ENCODE assay signal across 8 cellular contexts in genomic region chr4:102503301-102503746, GRCh38. TPM values are rescaled to one million over a fixed set of nuclear protein-coding genes. Genes with fewer than 3 reads are reported as not detected.
DNase-seq lines count a peak whose midpoint lies in the region; ATAC-seq and TF ChIP-seq lines count a peak whose summit lies in the region.

No MANE protein-coding gene starts in this region.

- no peak overlapping the region for H3K27ac ChIP-seq in SK-N-MC
- H3K27ac ChIP-seq in tibial artery = peak overlapping the region in 1 of 2 donors; percentile 95

- in situ Hi-C loops in GM13976 (cut with MboI; ENCODE audit: low sequenced_read_pairs, unreplicated experiment) = no loop called here

- no peaks in the 10 kb centered on the region for H3K27me3 ChIP-seq in tibial artery

- H3K36me3 Mint-ChIP-seq in activated naive CD4-positive, alpha-beta T cell treated with anti-CD3 and anti-CD28 coated beads for 36 hours (ENCODE audit: low read depth) = peaks cover 27% of the 10 kb centered on the region

- no peaks in the 10 kb centered on the region for H3K9me3 ChIP-seq in SK-N-MC (ENCODE audit: low read depth, low read length)
- no peaks in the 10 kb centered on the region for H3K9me3 ChIP-seq in tibial artery

- peaks cover 0 to 54% (median 15%) of the 10 kb centered on the region in 4 donors for H3K4me1 ChIP-seq in tibial artery

- H3K4me3 Mint-ChIP-seq in activated naive CD4-positive, alpha-beta T cell treated with anti-CD3 and anti-CD28 coated beads for 36 hours = peak overlapping the region; percentile 96

- CTCF ChIA-PET in activated naive CD4-positive, alpha-beta T cell treated with anti-CD3 and anti-CD28 coated beads for 36 hours (lab: Charles Lee) = interaction anchor here (1.5 to 1.7 kb wide), 2 partner anchors 8 to 24 kb away, joined by 3 read pairs; no protein-coding TSS in a partner anchor

- ATAC-seq in GM18858 (IDR thresholded peaks at IDR 0.05; ENCODE audit: unreplicated experiment) (no peak), HG02938 (IDR thresholded peaks at IDR 0.05; ENCODE audit: unreplicated experiment) (no peak)

- intact Hi-C loops in activated naive CD4-positive, alpha-beta T cell treated with anti-CD3 and anti-CD28 coated beads for 36 hours (cut with micrococcal nuclease) = loop anchor here (1.0 to 2.0 kb wide), 9 partner anchors 9 to 365 kb away; partner anchors contain the start of genes CISD2 and MANBA
- intact Hi-C loops in tibial artery (cut with DNase I; ENCODE audit: low total_unique reads) = no loop called here

- TF ChIP-seq CTCF in foreskin fibroblast (IDR thresholded peaks at IDR 0.05; ENCODE audit: low read depth, low read length) = no peak
- no peak for TF ChIP-seq CTCF in tibial artery (IDR thresholded peaks at IDR 0.05)
- TF ChIP-seq CTCF in GM13976 (IDR thresholded peaks at IDR 0.05; ENCODE audit: borderline replicate concordance, control extremely low read depth, extremely low read depth, insufficient read depth, missing control alignments) = no peak

- peak overlapping the region; percentile 94 for H3K4me3 ChIP-seq in SK-N-MC
- H3K4me3 ChIP-seq in foreskin fibroblast (ENCODE audit: low read depth in 1 of 2, low read length in 2 of 2) = peak overlapping the region; percentile 14 to 91
- H3K4me3 ChIP-seq in tibial artery = peak overlapping the region; percentile 89 to 93

- H3K9ac ChIP-seq in SK-N-MC (ENCODE audit: insufficient read length) = no peak overlapping the region

- no peaks in the 10 kb centered on the region for H3K27me3 Mint-ChIP-seq in activated naive CD4-positive, alpha-beta T cell treated with anti-CD3 and anti-CD28 coated beads for 36 hours (ENCODE audit: low read depth)

- peaks cover 8% of the 10 kb centered on the region for H3K9me3 Mint-ChIP-seq in activated naive CD4-positive, alpha-beta T cell treated with anti-CD3 and anti-CD28 coated beads for 36 hours

- H3K4me1 Mint-ChIP-seq in activated naive CD4-positive, alpha-beta T cell treated with anti-CD3 and anti-CD28 coated beads for 36 hours (ENCODE audit: low read depth) = peaks cover 30% of the 10 kb centered on the region

- peak overlapping the region; percentile 96 for H3K27ac Mint-ChIP-seq in activated naive CD4-positive, alpha-beta T cell treated with anti-CD3 and anti-CD28 coated beads for 36 hours

- H3K36me3 ChIP-seq in SK-N-MC (ENCODE audit: insufficient read depth, low read length) (no peaks in the 10 kb centered on the region), tibial artery (no peaks in the 10 kb centered on the region)

- DNase-seq in activated naive CD4-positive, alpha-beta T cell treated with anti-CD3 and anti-CD28 coated beads for 36 hours = no peak
- no peak for DNase-seq in activated naive CD4-positive, alpha-beta T cell treated with Interleukin-2 at 50 U/mL for 16 hours
- DNase-seq in SK-N-MC (ENCODE audit: low read depth, low spot score) = no peak
- DNase-seq in foreskin fibroblast = no peak
- no peak for DNase-seq in tibial artery
- DNase-seq in GM13976 (ENCODE audit: low spot score) = no peak

RNA-seq across cellular contexts. Expression of gene NFKB1, which starts 2.2 kb away (rescaled TPM):
- 100 to 1,000 TPM; 121 to 134 TPM for total RNA-seq in activated naive CD4-positive, alpha-beta T cell treated with anti-CD3 and anti-CD28 coated beads for 36 hours
